Comparison of ENCODE assay signal across 11 cellular contexts in genomic region chr5:33854733-33855151, GRCh38. TPM values are rescaled to one million over a fixed set of nuclear protein-coding genes. Genes with fewer than 3 reads are reported as not detected.
A peak's percentile ranks its signal among the peaks of the same experiment; 100 is the strongest.
DNase-seq lines count a peak whose midpoint lies in the region; ATAC-seq and TF ChIP-seq lines count a peak whose summit lies in the region.
"Had no signal": no experiment of that assay in that cellular context is flagged by ENCODE, and none has a peak within 500 bp of the region (broad histone marks: within the 10 kb centered on the region; RNA-seq: fewer than 3 reads in every experiment).

No MANE protein-coding gene starts in this region.

- CTCF ChIA-PET in mammary epithelial cell (lab: Charles Lee; ENCODE audit: low non-redundant PET) (no interaction called here), MCF 10A (lab: Yijun Ruan, JAX) (interaction anchor here (0.6 kb wide), 1 partner anchor 127 kb away, joined by 3 read pairs; no protein-coding TSS in a partner anchor)

- H3K9me3 Mint-ChIP-seq in MCF 10A (ENCODE audit: unreplicated experiment): no peaks in the 10 kb centered on the region

- in situ Hi-C loops in mammary epithelial cell (cut with MboI; ENCODE audit: low sequenced_read_pairs in 2 of 2): no loop called here

- no peak for TF ChIP-seq CTCF in mammary epithelial cell (conservative IDR thresholded peaks at IDR 0.05 in 1 of 2, IDR thresholded peaks at IDR 0.05 in 1 of 2; ENCODE audit: extremely low read depth in 1 of 2, insufficient read depth in 1 of 2, low read depth in 1 of 2, low read length in 2 of 2)
- no peak for TF ChIP-seq CTCF in MCF 10A (IDR thresholded peaks at IDR 0.05; ENCODE audit: unreplicated experiment)
- no peak for TF ChIP-seq CTCF in right lobe of liver (IDR thresholded peaks at IDR 0.05)
- TF ChIP-seq CTCF in upper lobe of right lung (IDR thresholded peaks at IDR 0.05): no peak

- dilution Hi-C loops in mammary epithelial cell (cut with HindIII; ENCODE audit: low sequenced_read_pairs): no loop called here

- no peak for TF ChIP-seq POLR2A in right lobe of liver (IDR thresholded peaks at IDR 0.05)

- H3K79me2 ChIP-seq in mammary epithelial cell (ENCODE audit: insufficient read depth, low read length): peaks cover 35% of the 10 kb centered on the region

- no peaks in the 10 kb centered on the region for H3K9me3 ChIP-seq in mammary epithelial cell (replicated peaks; ENCODE audit: insufficient read depth, low read length)
- no peaks in the 10 kb centered on the region for H3K9me3 ChIP-seq in ectodermal cell (ENCODE audit: control insufficient read depth, low read length)
- H3K9me3 ChIP-seq in right lobe of liver: no peaks in the 10 kb centered on the region
- H3K9me3 ChIP-seq in upper lobe of right lung: no peaks in the 10 kb centered on the region
- H3K9me3 ChIP-seq: prostate gland had no signal

- no peak overlapping the region for H3K9ac ChIP-seq in mammary epithelial cell (ENCODE audit: insufficient read depth, low read length)

- no peaks in the 10 kb centered on the region for H3K4me1 Mint-ChIP-seq in MCF 10A (ENCODE audit: insufficient read depth, unreplicated experiment)

- no peaks in the 10 kb centered on the region for H3K36me3 ChIP-seq in mammary epithelial cell (ENCODE audit: insufficient read depth, low read length)
- no peaks in the 10 kb centered on the region for H3K36me3 ChIP-seq in ectodermal cell (ENCODE audit: control insufficient read depth, insufficient read depth, low read length)
- no peaks in the 10 kb centered on the region for H3K36me3 ChIP-seq in right lobe of liver
- no peaks in the 10 kb centered on the region for H3K36me3 ChIP-seq in upper lobe of right lung
- H3K36me3 ChIP-seq: prostate gland had no signal

- peak overlapping the region; percentile 43 for H2AFZ ChIP-seq in mammary epithelial cell (ENCODE audit: low read depth, low read length)

- no peaks in the 10 kb centered on the region for H3K36me3 Mint-ChIP-seq in MCF 10A (ENCODE audit: insufficient read depth, unreplicated experiment)

- 35% methylated on average over 4 of the region's 4 CpGs for WGBS in mammary epithelial cell (ENCODE audit: low coverage, missing lambda C conversion rate)
- WGBS in ectodermal cell, 2 experiments: 34 to 47% methylated on average over 4 of the region's 4 CpGs
- WGBS in right lobe of liver (ENCODE audit: insufficient coverage, low coverage, low lambda C conversion rate, missing lambda C conversion rate): 47% methylated on average over 4 of the region's 4 CpGs

- peaks cover 11% of the 10 kb centered on the region for H3K27me3 Mint-ChIP-seq in MCF 10A (ENCODE audit: insufficient read depth, unreplicated experiment)

- intact Hi-C loops in mammary epithelial cell (cut with micrococcal nuclease): no loop called here
- intact Hi-C loops in MCF 10A (cut with micrococcal nuclease): no loop called here
- intact Hi-C loops in right lobe of liver (cut with DNase I): no loop called here
- intact Hi-C loops in upper lobe of right lung (cut with DNase I): no loop called here

- no peak overlapping the region for H3K4me3 Mint-ChIP-seq in MCF 10A (ENCODE audit: unreplicated experiment)

- H3K4me1 ChIP-seq in mammary epithelial cell (ENCODE audit: insufficient read depth, low read length) (peaks cover 28% of the 10 kb centered on the region), ectodermal cell (ENCODE audit: control insufficient read depth, insufficient read depth, low read length) (peaks cover 52% of the 10 kb centered on the region), right lobe of liver (no peaks in the 10 kb centered on the region), upper lobe of right lung (peaks cover 3% of the 10 kb centered on the region)
- H3K4me1 ChIP-seq: prostate gland had no signal

- BruUV-seq in mammary epithelial cell (replicated peaks; lab: Mats Ljungman, UMichigan) (no TSS peak), MCF 10A (replicated peaks; lab: Mats Ljungman, UMichigan) (no TSS peak)

- no peaks in the 10 kb centered on the region for H4K20me1 ChIP-seq in mammary epithelial cell (ENCODE audit: insufficient read depth, low read length)

- H3K27ac ChIP-seq in mammary epithelial cell (ENCODE audit: insufficient read depth, low read depth, low read length) (peak overlapping the region; percentile 36), ectodermal cell (ENCODE audit: insufficient read depth, low read depth, low read length, poor library complexity, severe bottlenecking) (peak overlapping the region; percentile 79), right lobe of liver (no peak overlapping the region), upper lobe of right lung (no peak overlapping the region)
- H3K27ac ChIP-seq: 22Rv1, prostate gland had no signal

- ATAC-seq in right lobe of liver (peak; percentile 48 to 79 (median 63)), upper lobe of right lung (peak; percentile 65), GM21529 (IDR thresholded peaks at IDR 0.05; ENCODE audit: unreplicated experiment) (no peak), GM21381 (IDR thresholded peaks at IDR 0.05; ENCODE audit: unreplicated experiment) (no peak)

- DNase-seq in mammary epithelial cell: no peak
- no peak for DNase-seq in MCF 10A (ENCODE audit: unreplicated experiment)
- no peak for DNase-seq in right lobe of liver
- DNase-seq in upper lobe of right lung: no peak
- DNase-seq in D341Med (ENCODE audit: low spot score): no peak
- DNase-seq: caudate nucleus had no signal

- peak overlapping the region; percentile 3 for H3K4me2 ChIP-seq in mammary epithelial cell (ENCODE audit: insufficient read depth, low read depth, low read length)

- H3K27ac Mint-ChIP-seq in MCF 10A (ENCODE audit: low read depth, unreplicated experiment): no peak overlapping the region

- H3K27me3 ChIP-seq in mammary epithelial cell (ENCODE audit: insufficient read depth, low read length): no peaks in the 10 kb centered on the region
- H3K27me3 ChIP-seq in ectodermal cell (ENCODE audit: control insufficient read depth, insufficient read depth, low read length, poor library complexity, severe bottlenecking): no peaks in the 10 kb centered on the region
- H3K27me3 ChIP-seq in right lobe of liver: no peaks in the 10 kb centered on the region
- H3K27me3 ChIP-seq in upper lobe of right lung: no peaks in the 10 kb centered on the region

- POLR2A ChIA-PET in MCF 10A (lab: Yijun Ruan, JAX): no interaction called here

- H3K4me3 ChIP-seq in mammary epithelial cell (replicated peaks in 1 of 3; ENCODE audit: insufficient read depth in 1 of 3, low read depth in 2 of 3, low read length in 3 of 3) (no peak overlapping the region), ectodermal cell (ENCODE audit: insufficient read depth, low read depth, low read length) (no peak overlapping the region), right lobe of liver (no peak overlapping the region), upper lobe of right lung (no peak overlapping the region)
- H3K4me3 ChIP-seq: prostate gland had no signal

RNA-seq across cellular contexts. Expression of gene ADAMTS12, which starts 37.0 kb away (rescaled TPM):
- total RNA-seq in mammary epithelial cell: 10 to 100 TPM in 1 of 2 donors, 1 to 10 TPM in 1; 3.7 to 17.8 TPM
- 7.9 TPM for polyA plus RNA-seq in mammary epithelial cell
- polyA minus RNA-seq in mammary epithelial cell: 21.0 TPM
- not detected in 2 replicates for total RNA-seq in MCF 10A (2022)
- polyA plus RNA-seq in ectodermal cell (2013, experiment 1 of 4): 14.8 TPM
- 17.3 TPM for polyA plus RNA-seq in ectodermal cell (2013, experiment 2 of 4)
- 11.8 TPM for polyA plus RNA-seq in ectodermal cell (2013, experiment 3 of 4)
- polyA plus RNA-seq in ectodermal cell (2013, experiment 4 of 4): 14.1 TPM
- total RNA-seq in right lobe of liver: 1 to 10 TPM; 1.1 to 3.9 (median 1.7) TPM
- total RNA-seq in upper lobe of right lung: 11.2 TPM

Comparison
In these comparisons a context has a peak if more than half of its experiments do, and no peak if none do; other contexts are left out.
1. H3K27ac ChIP-seq: peak in mammary epithelial cell (single experiment) and ectodermal cell (single experiment); none in right lobe of liver (0 of 3) and upper lobe of right lung (single experiment).
2. ATAC-seq: peak in right lobe of liver (4 of 4) and upper lobe of right lung (single experiment); none in GM21529 (single experiment) and GM21381 (single experiment).